Comparison of ENCODE assay signal across 10 cellular contexts in genomic region chr1:76075188-76075489, GRCh38. TPM values are rescaled to one million over a fixed set of nuclear protein-coding genes. Genes with fewer than 3 reads are reported as not detected.
DNase-seq lines count a peak whose midpoint lies in the region; ATAC-seq, FAIRE-seq and TF ChIP-seq lines count a peak whose summit lies in the region.
"Had no signal": no experiment of that assay in that cellular context is flagged by ENCODE, and none has a peak within 500 bp of the region (broad histone marks: within the 10 kb centered on the region; RNA-seq: fewer than 3 reads in every experiment).

No MANE protein-coding gene starts in this region.

- no peak overlapping the region for H3K27ac ChIP-seq in naive thymus-derived CD4-positive, alpha-beta T cell (ENCODE audit: low read depth, low read length)

- H3K4me1 ChIP-seq in naive thymus-derived CD4-positive, alpha-beta T cell (ENCODE audit: control insufficient read depth in 2 of 2, insufficient read depth in 2 of 2, low read length in 2 of 2), result peaks cover 9 to 15% of the 10 kb centered on the region in 2 donors

- FAIRE-seq in GM12891 (lab: Jason Lieb, UNC), result no peak
- FAIRE-seq: G401.6, islet of Langerhans had no signal

- no peak for TF ChIP-seq POLR2A in GM12891 (IDR thresholded peaks at IDR 0.05; ENCODE audit: low read depth, low read length)

- CTCF ChIA-PET in naive thymus-derived CD4-positive, alpha-beta T cell (lab: Charles Lee), result no interaction called here

- H3K27ac Mint-ChIP-seq in stimulated activated naive CD8-positive, alpha-beta T cell treated with anti-CD3 and anti-CD28 coated beads, Interleukin-15, Interleukin-2, amounts not matched to agents 100 ng/mL and 50 ng/mL, for 24 hours, result peak overlapping the region; percentile 13
- H3K27ac Mint-ChIP-seq in dendritic cell treated with granulocyte-macrophage colony-stimulating factor and Interleukin-4, amounts not matched to agents 40 ng/mL and 50 ng/mL, for 4 days, result peak overlapping the region; percentile 70
- H3K27ac Mint-ChIP-seq in naive thymus-derived CD4-positive, alpha-beta T cell, result peak overlapping the region in 7 of 9 donors; percentile 32 to 93 (median 75)

- no peak for DNase-seq in stimulated activated naive CD8-positive, alpha-beta T cell treated with anti-CD3 and anti-CD28 coated beads, Interleukin-15, Interleukin-2, amounts not matched to agents 100 U/mL and 50 U/mL, for 24 hours
- no peak for DNase-seq in naive thymus-derived CD4-positive, alpha-beta T cell
- DNase-seq in T1000 (lab: John Stamatoyannopoulos, UW) (no peak), EL (no peak), GM12891 (ENCODE audit: insufficient read length, low spot score) (no peak)

- H3K9me3 ChIP-seq in naive thymus-derived CD4-positive, alpha-beta T cell (ENCODE audit: control insufficient read depth in 2 of 3, low read length in 3 of 3), result no peaks in the 10 kb centered on the region

- H3K36me3 Mint-ChIP-seq in stimulated activated naive CD8-positive, alpha-beta T cell treated with anti-CD3 and anti-CD28 coated beads, Interleukin-15, Interleukin-2, amounts not matched to agents 100 ng/mL and 50 ng/mL, for 24 hours (ENCODE audit: low read depth), result no peaks in the 10 kb centered on the region
- H3K36me3 Mint-ChIP-seq in dendritic cell treated with granulocyte-macrophage colony-stimulating factor and Interleukin-4, amounts not matched to agents 40 ng/mL and 50 ng/mL, for 4 days (ENCODE audit: low read depth), result no peaks in the 10 kb centered on the region
- no peaks in the 10 kb centered on the region for H3K36me3 Mint-ChIP-seq in naive thymus-derived CD4-positive, alpha-beta T cell

- H3K4me1 Mint-ChIP-seq in stimulated activated naive CD8-positive, alpha-beta T cell treated with anti-CD3 and anti-CD28 coated beads, Interleukin-15, Interleukin-2, amounts not matched to agents 100 ng/mL and 50 ng/mL, for 24 hours (ENCODE audit: low read depth), result peaks cover 37% of the 10 kb centered on the region
- peaks cover 25% of the 10 kb centered on the region for H3K4me1 Mint-ChIP-seq in dendritic cell treated with granulocyte-macrophage colony-stimulating factor and Interleukin-4, amounts not matched to agents 40 ng/mL and 50 ng/mL, for 4 days (ENCODE audit: low read depth)
- H3K4me1 Mint-ChIP-seq in naive thymus-derived CD4-positive, alpha-beta T cell, result peaks cover 8 to 40% (median 26%) of the 10 kb centered on the region in 7 donors

- no peaks in the 10 kb centered on the region for H3K27me3 Mint-ChIP-seq in stimulated activated naive CD8-positive, alpha-beta T cell treated with anti-CD3 and anti-CD28 coated beads, Interleukin-15, Interleukin-2, amounts not matched to agents 100 ng/mL and 50 ng/mL, for 24 hours
- peaks cover 11% of the 10 kb centered on the region for H3K27me3 Mint-ChIP-seq in dendritic cell treated with granulocyte-macrophage colony-stimulating factor and Interleukin-4, amounts not matched to agents 40 ng/mL and 50 ng/mL, for 4 days
- H3K27me3 Mint-ChIP-seq in naive thymus-derived CD4-positive, alpha-beta T cell, result peaks cover 0 to 22% (median 0%) of the 10 kb centered on the region in 5 donors

- H3K4me3 ChIP-seq in naive thymus-derived CD4-positive, alpha-beta T cell (ENCODE audit: low read length), result peak overlapping the region; percentile 74

- intact Hi-C loops in dendritic cell treated with granulocyte-macrophage colony-stimulating factor and Interleukin-4, amounts not matched to agents 40 ng/mL and 50 ng/mL, for 4 days (cut with micrococcal nuclease), result loop anchor here (5.0 kb wide), 1 partner anchor 288 kb away; the partner anchor contains the start of gene RABGGTB
- intact Hi-C loops in naive thymus-derived CD4-positive, alpha-beta T cell (cut with micrococcal nuclease), result loop anchor here (1.0 to 10.0 kb wide), 10 partner anchors 79 to 1900 kb away; partner anchors contain the start of genes RABGGTB (in 2 of the 2), ACADM (in 1 of the 2), CRYZ (in 1 of the 2) and FPGT (in 1 of the 2)

- POLR2A ChIA-PET in naive thymus-derived CD4-positive, alpha-beta T cell (lab: Charles Lee), result no interaction called here

- H3K27me3 ChIP-seq in naive thymus-derived CD4-positive, alpha-beta T cell (ENCODE audit: control insufficient read depth in 2 of 2, insufficient read depth in 2 of 2, low read length in 2 of 2), result no peaks in the 10 kb centered on the region

- H3K9me3 Mint-ChIP-seq in stimulated activated naive CD8-positive, alpha-beta T cell treated with anti-CD3 and anti-CD28 coated beads, Interleukin-15, Interleukin-2, amounts not matched to agents 100 ng/mL and 50 ng/mL, for 24 hours, result no peaks in the 10 kb centered on the region
- no peaks in the 10 kb centered on the region for H3K9me3 Mint-ChIP-seq in dendritic cell treated with granulocyte-macrophage colony-stimulating factor and Interleukin-4, amounts not matched to agents 40 ng/mL and 50 ng/mL, for 4 days
- H3K9me3 Mint-ChIP-seq in naive thymus-derived CD4-positive, alpha-beta T cell, result no peaks in the 10 kb centered on the region

- ATAC-seq in stimulated activated naive CD8-positive, alpha-beta T cell treated with anti-CD3 and anti-CD28 coated beads, Interleukin-15, Interleukin-2, amounts not matched to agents 100 U/mL and 50 U/mL, for 24 hours, result no peak
- ATAC-seq in naive thymus-derived CD4-positive, alpha-beta T cell, result no peak
- no peak for ATAC-seq in GM18858 (IDR thresholded peaks at IDR 0.05; ENCODE audit: unreplicated experiment)

- H3K4me3 Mint-ChIP-seq in stimulated activated naive CD8-positive, alpha-beta T cell treated with anti-CD3 and anti-CD28 coated beads, Interleukin-15, Interleukin-2, amounts not matched to agents 100 ng/mL and 50 ng/mL, for 24 hours, result peak overlapping the region; percentile 83
- H3K4me3 Mint-ChIP-seq in dendritic cell treated with granulocyte-macrophage colony-stimulating factor and Interleukin-4, amounts not matched to agents 40 ng/mL and 50 ng/mL, for 4 days, result peak overlapping the region; percentile 93
- H3K4me3 Mint-ChIP-seq in naive thymus-derived CD4-positive, alpha-beta T cell, result peak overlapping the region; percentile 86 to 93 (median 90)

- no peaks in the 10 kb centered on the region for H3K36me3 ChIP-seq in naive thymus-derived CD4-positive, alpha-beta T cell (ENCODE audit: control insufficient read depth in 2 of 3, insufficient read depth in 3 of 3, low read length in 3 of 3)

TF ChIP-seq in GM12891, 5 proteins besides CTCF, POLR2A, EP300 and RAD21:
- TF ChIP-seq SPI1 (IDR thresholded peaks at IDR 0.05; ENCODE audit: low read depth, low read length) (no peak), POLR2AphosphoS5 (IDR thresholded peaks at IDR 0.05; ENCODE audit: low read depth, low read length) (no peak), PAX5 (IDR thresholded peaks at IDR 0.05; ENCODE audit: insufficient read depth, low read length, severe bottlenecking) (no peak)

RNA-seq across cellular contexts. Expression of gene ST6GALNAC3, which starts 0.6 kb away (rescaled TPM):
- 1 to 10 TPM in 4 of 5 experiments, not detected in 1; 1.9 to 4.8 (median 3.6) TPM for total RNA-seq in naive thymus-derived CD4-positive, alpha-beta T cell
- under 1 TPM; 0.17 to 0.30 TPM for polyA plus RNA-seq in naive thymus-derived CD4-positive, alpha-beta T cell
- not detected for polyA plus RNA-seq in GM12891 (2012; ENCODE audit: low read depth, missing spikeins)

Comparison
In these comparisons a context has a peak if more than half of its experiments do, and no peak if none do; other contexts are left out.
1. H3K27ac Mint-ChIP-seq: peak in every context shown above with its lines; median percentile 75 in naive thymus-derived CD4-positive, alpha-beta T cell; 70 in dendritic cell treated with granulocyte-macrophage colony-stimulating factor and Interleukin-4, amounts not matched to agents 40 ng/mL and 50 ng/mL, for 4 days; 13 in stimulated activated naive CD8-positive, alpha-beta T cell treated with anti-CD3 and anti-CD28 coated beads, Interleukin-15, Interleukin-2, amounts not matched to agents 100 ng/mL and 50 ng/mL, for 24 hours.